In the genomic region with DNA sequence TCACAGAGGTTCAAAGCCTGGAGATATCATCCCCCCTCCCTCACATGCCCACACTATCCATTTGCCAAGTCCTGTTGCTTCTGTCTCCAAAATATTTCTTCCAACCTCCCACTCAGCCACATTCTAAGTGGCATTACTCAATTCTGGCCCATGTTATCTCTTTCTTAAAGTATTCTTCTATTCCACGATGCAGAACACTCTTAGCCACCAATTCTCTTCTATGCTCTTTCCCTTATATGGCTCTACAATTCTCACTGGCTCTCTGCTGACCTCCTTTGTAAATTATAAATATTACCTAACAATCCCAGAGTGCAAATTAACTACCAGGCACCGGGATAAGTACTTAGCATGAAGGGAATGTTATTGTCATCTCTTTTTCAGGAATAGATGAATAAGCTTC, we compare ENCODE assay signal across 24 cellular contexts.
DNase-seq lines count a peak whose midpoint lies in the region; ATAC-seq, FAIRE-seq and TF ChIP-seq lines count a peak whose summit lies in the region.
"Had no signal": no experiment of that assay in that cellular context is flagged by ENCODE, and none has a peak within 500 bp of the region (broad histone marks: within the 10 kb centered on the region; RNA-seq: fewer than 3 reads in every experiment).

No MANE protein-coding gene starts in this region.

- SMC1A ChIA-PET in GM12878 (lab: Charles Lee; ENCODE audit: uncharacterized antibody, unreplicated experiment), result interaction anchor here (0.6 to 4.4 kb wide), 9 partner anchors 9 to 267 kb away, joined by 3 to 20 read pairs (median 3); no protein-coding TSS in a partner anchor

- H3K36me3 ChIP-seq in GM12878 (ENCODE audit: control insufficient read depth in 2 of 2, insufficient read depth in 2 of 2, low read length in 1 of 2), result no peaks in the 10 kb centered on the region
- no peaks in the 10 kb centered on the region for H3K36me3 ChIP-seq in parathyroid adenoma (ENCODE audit: control insufficient read depth, insufficient read depth, low read length)
- H3K36me3 ChIP-seq in gastrocnemius medialis, result no peaks in the 10 kb centered on the region
- H3K36me3 ChIP-seq: SJSA1 had no signal

- H3K9me3 ChIP-seq in GM12878 (replicated peaks; ENCODE audit: control insufficient read depth, insufficient read depth, low read length) (no peaks in the 10 kb centered on the region), parathyroid adenoma (ENCODE audit: control insufficient read depth, low read length) (no peaks in the 10 kb centered on the region), gastrocnemius medialis (no peaks in the 10 kb centered on the region)
- H3K9me3 ChIP-seq: SJSA1 had no signal

- H3K27me3 ChIP-seq in GM12878 (replicated peaks in 1 of 2; ENCODE audit: control insufficient read depth in 2 of 2, insufficient read depth in 2 of 2, low read length in 1 of 2) (no peaks in the 10 kb centered on the region), parathyroid adenoma (ENCODE audit: control insufficient read depth, insufficient read depth, low read length) (no peaks in the 10 kb centered on the region), gastrocnemius medialis (no peaks in the 10 kb centered on the region)
- H3K27me3 ChIP-seq: SJSA1 had no signal

- TF ChIP-seq RAD21 in GM12878 (IDR thresholded peaks at IDR 0.05; ENCODE audit: insufficient read depth, low read depth, low read length), result peak; percentile 13; the same call in 1 of the 2 replicates

- TF ChIP-seq CTCF in LNCaP clone FGC (IDR thresholded peaks at IDR 0.05; ENCODE audit: control insufficient read depth, extremely low read depth, insufficient read depth), result 0 out of 2 replicates have a peak, but pooled peaks have one; percentile 4
- no peak for TF ChIP-seq CTCF in GM12878 (IDR thresholded peaks at IDR 0.05 in 2 of 3, conservative IDR thresholded peaks at IDR 0.05 in 1 of 3; ENCODE audit: control insufficient read depth in 2 of 3, extremely low read depth in 1 of 3, insufficient read depth in 1 of 3, low read depth in 3 of 3, low read length in 3 of 3)
- TF ChIP-seq CTCF in parathyroid adenoma (IDR thresholded peaks at IDR 0.05), result peak; percentile 29
- no peak for TF ChIP-seq CTCF in gastrocnemius medialis (IDR thresholded peaks at IDR 0.05 in 4 of 5, conservative IDR thresholded peaks at IDR 0.05 in 1 of 5)

- H3K4me2 ChIP-seq in GM12878 (ENCODE audit: control insufficient read depth, insufficient read depth), result no peak overlapping the region
- H3K4me2 ChIP-seq in parathyroid adenoma (ENCODE audit: low read length), result no peak overlapping the region

- POLR2A ChIA-PET in GM12878 (lab: Charles Lee), result no interaction called here

- TF ChIP-seq POLR2A in GM12878 (IDR thresholded peaks at IDR 0.05; ENCODE audit: low read depth, low read length), result no peak
- TF ChIP-seq POLR2A in gastrocnemius medialis (IDR thresholded peaks at IDR 0.05), result no peak

- TF ChIP-seq EP300 in GM12878 (IDR thresholded peaks at IDR 0.05; ENCODE audit: borderline replicate concordance in 1 of 2, control insufficient read depth in 1 of 2, low read depth in 2 of 2, low read length in 2 of 2), result no peak

- H3K9ac ChIP-seq in GM12878 (ENCODE audit: control insufficient read depth, insufficient read depth, low read length) (no peak overlapping the region), parathyroid adenoma (no peak overlapping the region)

- no TSS peak for BruUV-seq in GM12878 (replicated peaks; lab: Mats Ljungman, UMichigan)

- no peaks in the 10 kb centered on the region for H3K79me2 ChIP-seq in GM12878 (ENCODE audit: control insufficient read depth, insufficient read depth, low read length)
- H3K79me2 ChIP-seq in parathyroid adenoma, result peaks cover 32% of the 10 kb centered on the region

- intact Hi-C loops in GM12878 (cut with micrococcal nuclease; ENCODE audit: unreplicated experiment), result no loop called here
- intact Hi-C loops in gastrocnemius medialis (cut with DNase I; ENCODE audit: low total_unique reads), result no loop called here

- H3K27ac ChIP-seq in GM12878 (ENCODE audit: control insufficient read depth, insufficient read depth) (no peak overlapping the region), parathyroid adenoma (no peak overlapping the region), gastrocnemius medialis (no peak overlapping the region)
- H3K27ac ChIP-seq: C4-2B, SJSA1 had no signal

- CTCF ChIA-PET in GM12878 (lab: Yijun Ruan, JAX), result interaction anchor here (0.6 to 2.0 kb wide), 4 partner anchors 9 to 171 kb away, joined by 3 to 4 read pairs (median 4); no protein-coding TSS in a partner anchor

- ATAC-seq in GM12878 (no peak), gastrocnemius medialis (no peak)
- ATAC-seq: Right ventricle myocardium inferior had no signal

- in situ Hi-C loops in GM12878 (cut with MboI) (no loop called here), gastrocnemius medialis (cut with MboI; ENCODE audit: low sequenced_read_pairs in 4 of 4) (no loop called here)

- DNase-seq in NCI-H510A treated with DMSO at 0.1 percent for 48 hours (lab: John Stamatoyannopoulos, UW) (peak; percentile 29), NCI-H510A (lab: John Stamatoyannopoulos, UW) (no peak), LNCaP clone FGC (ENCODE audit: low read depth) (no peak), GM12878 (ENCODE audit: low read depth, low spot score) (no peak), gastrocnemius medialis (no peak)
- no peak for DNase-seq in activated CD8-positive, alpha-beta memory T cell treated with anti-CD3 and anti-CD28 coated beads, Interleukin-2, amount 50 U/mL, for 48 hours
- DNase-seq: Calu3; CD8-positive, alpha-beta memory T cell; DMS153; EL; GF-D8; H9; Kasumi-1; MM.1S; NCI-H1048; NCI-H1436; NCI-H187 treated with DMSO at 0.1 percent for 48 hours; NCI-H446; NCI-H69 had no signal

- H2AFZ ChIP-seq in GM12878 (ENCODE audit: control insufficient read depth, low read depth, low read length) (no peak overlapping the region), parathyroid adenoma (no peak overlapping the region)

- 2% methylated on average over 2 of the region's 2 CpGs for WGBS in GM12878 (ENCODE audit: insufficient coverage, insufficient replicate concordance, low lambda C conversion rate, missing lambda C conversion rate)

- H3K4me3 ChIP-seq in LNCaP clone FGC (ENCODE audit: low read depth, low read length) (no peak overlapping the region), GM12878 (no peak overlapping the region), parathyroid adenoma (ENCODE audit: low read depth, low read length) (no peak overlapping the region), gastrocnemius medialis (no peak overlapping the region)
- H3K4me3 ChIP-seq: SJSA1 had no signal

- no peak for FAIRE-seq in GM12878 (lab: Jason Lieb, UNC)
- FAIRE-seq: A204.1 had no signal

- no peaks in the 10 kb centered on the region for H4K20me1 ChIP-seq in GM12878 (ENCODE audit: control insufficient read depth, insufficient read depth)

- H3K4me1 ChIP-seq in GM12878 (ENCODE audit: control insufficient read depth, insufficient read depth, low read length) (no peaks in the 10 kb centered on the region), parathyroid adenoma (peaks cover 15% of the 10 kb centered on the region), gastrocnemius medialis (no peaks in the 10 kb centered on the region)

- RAD21 ChIA-PET in GM12878 (lab: Charles Lee; ENCODE audit: unreplicated experiment), result interaction anchor here (0.8 to 1.1 kb wide), 3 partner anchors 11 to 42 kb away, joined by 3 to 4 read pairs (median 4); no protein-coding TSS in a partner anchor

TF ChIP-seq in GM12878, 131 proteins besides CTCF, POLR2A, EP300 and RAD21 (continues in another document):
- no peak for TF ChIP-seq JUND (IDR thresholded peaks at IDR 0.05; ENCODE audit: low read depth, low read length)
- TF ChIP-seq, protein P1, sequence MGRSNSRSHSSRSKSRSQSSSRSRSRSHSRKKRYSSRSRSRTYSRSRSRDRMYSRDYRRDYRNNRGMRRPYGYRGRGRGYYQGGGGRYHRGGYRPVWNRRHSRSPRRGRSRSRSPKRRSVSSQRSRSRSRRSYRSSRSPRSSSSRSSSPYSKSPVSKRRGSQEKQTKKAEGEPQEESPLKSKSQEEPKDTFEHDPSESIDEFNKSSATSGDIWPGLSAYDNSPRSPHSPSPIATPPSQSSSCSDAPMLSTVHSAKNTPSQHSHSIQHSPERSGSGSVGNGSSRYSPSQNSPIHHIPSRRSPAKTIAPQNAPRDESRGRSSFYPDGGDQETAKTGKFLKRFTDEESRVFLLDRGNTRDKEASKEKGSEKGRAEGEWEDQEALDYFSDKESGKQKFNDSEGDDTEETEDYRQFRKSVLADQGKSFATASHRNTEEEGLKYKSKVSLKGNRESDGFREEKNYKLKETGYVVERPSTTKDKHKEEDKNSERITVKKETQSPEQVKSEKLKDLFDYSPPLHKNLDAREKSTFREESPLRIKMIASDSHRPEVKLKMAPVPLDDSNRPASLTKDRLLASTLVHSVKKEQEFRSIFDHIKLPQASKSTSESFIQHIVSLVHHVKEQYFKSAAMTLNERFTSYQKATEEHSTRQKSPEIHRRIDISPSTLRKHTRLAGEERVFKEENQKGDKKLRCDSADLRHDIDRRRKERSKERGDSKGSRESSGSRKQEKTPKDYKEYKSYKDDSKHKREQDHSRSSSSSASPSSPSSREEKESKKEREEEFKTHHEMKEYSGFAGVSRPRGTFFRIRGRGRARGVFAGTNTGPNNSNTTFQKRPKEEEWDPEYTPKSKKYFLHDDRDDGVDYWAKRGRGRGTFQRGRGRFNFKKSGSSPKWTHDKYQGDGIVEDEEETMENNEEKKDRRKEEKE (IDR thresholded peaks at IDR 0.05), result no peak
- TF ChIP-seq, protein P2, sequence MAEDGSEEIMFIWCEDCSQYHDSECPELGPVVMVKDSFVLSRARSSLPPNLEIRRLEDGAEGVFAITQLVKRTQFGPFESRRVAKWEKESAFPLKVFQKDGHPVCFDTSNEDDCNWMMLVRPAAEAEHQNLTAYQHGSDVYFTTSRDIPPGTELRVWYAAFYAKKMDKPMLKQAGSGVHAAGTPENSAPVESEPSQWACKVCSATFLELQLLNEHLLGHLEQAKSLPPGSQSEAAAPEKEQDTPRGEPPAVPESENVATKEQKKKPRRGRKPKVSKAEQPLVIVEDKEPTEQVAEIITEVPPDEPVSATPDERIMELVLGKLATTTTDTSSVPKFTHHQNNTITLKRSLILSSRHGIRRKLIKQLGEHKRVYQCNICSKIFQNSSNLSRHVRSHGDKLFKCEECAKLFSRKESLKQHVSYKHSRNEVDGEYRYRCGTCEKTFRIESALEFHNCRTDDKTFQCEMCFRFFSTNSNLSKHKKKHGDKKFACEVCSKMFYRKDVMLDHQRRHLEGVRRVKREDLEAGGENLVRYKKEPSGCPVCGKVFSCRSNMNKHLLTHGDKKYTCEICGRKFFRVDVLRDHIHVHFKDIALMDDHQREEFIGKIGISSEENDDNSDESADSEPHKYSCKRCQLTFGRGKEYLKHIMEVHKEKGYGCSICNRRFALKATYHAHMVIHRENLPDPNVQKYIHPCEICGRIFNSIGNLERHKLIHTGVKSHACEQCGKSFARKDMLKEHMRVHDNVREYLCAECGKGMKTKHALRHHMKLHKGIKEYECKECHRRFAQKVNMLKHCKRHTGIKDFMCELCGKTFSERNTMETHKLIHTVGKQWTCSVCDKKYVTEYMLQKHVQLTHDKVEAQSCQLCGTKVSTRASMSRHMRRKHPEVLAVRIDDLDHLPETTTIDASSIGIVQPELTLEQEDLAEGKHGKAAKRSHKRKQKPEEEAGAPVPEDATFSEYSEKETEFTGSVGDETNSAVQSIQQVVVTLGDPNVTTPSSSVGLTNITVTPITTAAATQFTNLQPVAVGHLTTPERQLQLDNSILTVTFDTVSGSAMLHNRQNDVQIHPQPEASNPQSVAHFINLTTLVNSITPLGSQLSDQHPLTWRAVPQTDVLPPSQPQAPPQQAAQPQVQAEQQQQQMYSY (CRISPR knock-in tag; IDR thresholded peaks at IDR 0.05), result no peak

Comparison
In these comparisons a context has a peak if more than half of its experiments do, and no peak if none do; other contexts are left out.
1. CTCF ChIP-seq: peak in LNCaP clone FGC (single experiment) and parathyroid adenoma (single experiment); none in GM12878 (0 of 3) and gastrocnemius medialis (0 of 5).